8 cellular contexts compared by ENCODE assay signal in the genomic region with DNA sequence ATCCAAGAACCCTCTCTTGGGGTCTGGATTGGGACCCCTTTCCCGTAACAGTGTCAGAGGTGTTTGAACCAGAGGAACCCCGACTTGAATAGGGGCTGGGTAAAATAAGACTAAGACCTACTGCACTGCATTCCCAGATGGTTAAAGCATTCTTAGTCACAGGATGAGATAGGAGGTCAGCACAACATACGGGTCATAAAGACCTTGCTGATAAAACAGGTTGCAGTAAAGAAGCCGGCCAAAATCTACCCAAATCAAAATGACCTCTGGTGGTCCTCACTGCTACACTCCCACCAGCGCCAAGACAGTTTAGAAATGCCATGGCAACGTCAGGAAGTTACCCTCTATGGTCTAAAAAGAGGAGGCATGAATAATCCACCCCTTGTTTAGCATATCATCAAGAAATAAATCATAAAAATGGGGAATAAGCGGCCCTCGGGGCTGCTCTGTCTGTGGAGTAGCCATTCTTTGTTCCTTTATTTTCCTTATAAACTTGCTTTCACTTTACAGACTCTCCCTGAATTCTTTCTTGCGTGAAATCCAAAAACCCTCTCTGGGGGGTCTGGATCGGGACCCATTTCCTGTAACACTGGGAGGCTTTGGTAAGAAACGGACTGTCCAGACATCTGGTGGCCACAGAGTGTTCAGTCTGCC. TPM values are rescaled to one million over a fixed set of nuclear protein-coding genes. Genes with fewer than 3 reads are reported as not detected.
DNase-seq lines count a peak whose midpoint lies in the region; ATAC-seq and TF ChIP-seq lines count a peak whose summit lies in the region.

No MANE protein-coding gene starts in this region.

- H4K20me1 ChIP-seq in mammary epithelial cell (ENCODE audit: insufficient read depth, low read length) = no peaks in the 10 kb centered on the region

- H3K4me1 ChIP-seq in mammary epithelial cell (ENCODE audit: insufficient read depth, low read length) = peaks cover 31% of the 10 kb centered on the region
- peaks cover 8% of the 10 kb centered on the region for H3K4me1 ChIP-seq in mesenchymal stem cell (ENCODE audit: control insufficient read depth, insufficient read depth, low read depth, low read length)

- H3K9me3 ChIP-seq in mammary epithelial cell (replicated peaks; ENCODE audit: insufficient read depth, low read length) (no peaks in the 10 kb centered on the region), mesenchymal stem cell (ENCODE audit: control insufficient read depth, low read length) (no peaks in the 10 kb centered on the region)

- H3K4me3 ChIP-seq in mammary epithelial cell (replicated peaks in 1 of 3; ENCODE audit: insufficient read depth in 1 of 3, low read depth in 2 of 3, low read length in 3 of 3) = peak overlapping the region; percentile 11 to 26 (median 26)
- peak overlapping the region in 1 of 2 experiments; percentile 72 for H3K4me3 ChIP-seq in mesenchymal stem cell (ENCODE audit: insufficient read depth in 1 of 2, low read depth in 1 of 2, low read length in 2 of 2)

- H3K23ac ChIP-seq in mesenchymal stem cell (ENCODE audit: low read length in 2 of 2) = no peak overlapping the region

- H3K36me3 ChIP-seq in mammary epithelial cell (ENCODE audit: insufficient read depth, low read length) (no peaks in the 10 kb centered on the region), mesenchymal stem cell (ENCODE audit: control insufficient read depth in 1 of 2, insufficient read depth in 2 of 2, low read depth in 1 of 2, low read length in 2 of 2) (no peaks in the 10 kb centered on the region)

- H3K9ac ChIP-seq in mammary epithelial cell (ENCODE audit: insufficient read depth, low read length) (no peak overlapping the region), mesenchymal stem cell (ENCODE audit: low read length) (peak overlapping the region; percentile 82)

- 45% methylated on average over 11 of the region's 11 CpGs for WGBS in mammary epithelial cell (ENCODE audit: low coverage, missing lambda C conversion rate)
- 32% methylated on average over 11 of the region's 11 CpGs for WGBS in mesenchymal stem cell

- H2BK15ac ChIP-seq in mesenchymal stem cell (ENCODE audit: low read depth, poor library complexity, severe bottlenecking) = no peak overlapping the region

- peak overlapping the region; percentile 16 for H3K27ac ChIP-seq in mammary epithelial cell (ENCODE audit: insufficient read depth, low read depth, low read length)
- peak overlapping the region; percentile 63 for H3K27ac ChIP-seq in mesenchymal stem cell (ENCODE audit: low read length, poor library complexity, severe bottlenecking)

- H2AFZ ChIP-seq in mammary epithelial cell (ENCODE audit: low read depth, low read length) = peak overlapping the region; percentile 80
- H2AFZ ChIP-seq in mesenchymal stem cell (ENCODE audit: low read depth, low read length) = peak overlapping the region; percentile 20

- in situ Hi-C loops in mammary epithelial cell (cut with MboI; ENCODE audit: low sequenced_read_pairs in 2 of 2) = no loop called here

- DNase-seq in A172 (ENCODE audit: low spot score) = peak; percentile 71
- DNase-seq in mammary epithelial cell = no peak
- peak; percentile 41 for DNase-seq in mesenchymal stem cell
- DNase-seq in T-helper 9 cell = no peak
- no peak for DNase-seq in AG08396 (ENCODE audit: low spot score)

- H2BK120ac ChIP-seq in mesenchymal stem cell (ENCODE audit: low read depth, low read length) = peak overlapping the region; percentile 67

- TF ChIP-seq RAD21 in Ishikawa (IDR thresholded peaks at IDR 0.05; ENCODE audit: low read depth) = no peak

- H3K79me1 ChIP-seq in mesenchymal stem cell (replicated peaks; ENCODE audit: low read length, poor library complexity, severe bottlenecking) = no peaks in the 10 kb centered on the region

- BruUV-seq in mammary epithelial cell (replicated peaks; lab: Mats Ljungman, UMichigan) = TSS peak; percentile 44

- H4K8ac ChIP-seq in mesenchymal stem cell (ENCODE audit: low read length) = peak overlapping the region; percentile 45

- H3K79me2 ChIP-seq in mammary epithelial cell (ENCODE audit: insufficient read depth, low read length) = peaks cover 6% of the 10 kb centered on the region

- H2BK5ac ChIP-seq in mesenchymal stem cell (ENCODE audit: low read depth, low read length, poor library complexity, severe bottlenecking) = peak overlapping the region; percentile 94

- H3K27me3 ChIP-seq in mammary epithelial cell (ENCODE audit: insufficient read depth, low read length) (no peaks in the 10 kb centered on the region), mesenchymal stem cell (ENCODE audit: control insufficient read depth in 1 of 2, insufficient read depth in 1 of 2, low read length in 2 of 2) (no peaks in the 10 kb centered on the region)

- H3K4ac ChIP-seq in mesenchymal stem cell (ENCODE audit: low read depth in 1 of 2, low read length in 2 of 2) = no peak overlapping the region

- H4K91ac ChIP-seq in mesenchymal stem cell (ENCODE audit: low read length) = no peak overlapping the region

- peak; percentile 67 for TF ChIP-seq EP300 in Ishikawa (IDR thresholded peaks at IDR 0.05; ENCODE audit: borderline replicate concordance)

- no peak overlapping the region for H3K14ac ChIP-seq in mesenchymal stem cell (ENCODE audit: low read length in 2 of 2)

- H3K4me2 ChIP-seq in mammary epithelial cell (ENCODE audit: insufficient read depth, low read depth, low read length) (peak overlapping the region; percentile 47), mesenchymal stem cell (ENCODE audit: low read length, poor library complexity, severe bottlenecking) (peak overlapping the region; percentile 2)

- peak overlapping the region in 1 of 2 experiments; percentile 2 for H2BK12ac ChIP-seq in mesenchymal stem cell (ENCODE audit: low read length in 2 of 2)

- TF ChIP-seq CTCF in mammary epithelial cell (conservative IDR thresholded peaks at IDR 0.05 in 1 of 2, IDR thresholded peaks at IDR 0.05 in 1 of 2; ENCODE audit: extremely low read depth in 1 of 2, insufficient read depth in 1 of 2, low read depth in 1 of 2, low read length in 2 of 2) = no peak

- ATAC-seq in HG03025 (IDR thresholded peaks at IDR 0.05; ENCODE audit: low FRiP score, unreplicated experiment) = no peak
- no peak for ATAC-seq in GM21381 (IDR thresholded peaks at IDR 0.05; ENCODE audit: unreplicated experiment)

- CTCF ChIA-PET in mammary epithelial cell (lab: Charles Lee; ENCODE audit: low non-redundant PET) = no interaction called here

- no peak overlapping the region for H2AK5ac ChIP-seq in mesenchymal stem cell (ENCODE audit: low read length, severe bottlenecking)

- peak overlapping the region; percentile 21 to 60 for H3K18ac ChIP-seq in mesenchymal stem cell (ENCODE audit: low read depth in 1 of 2, low read length in 2 of 2)

- intact Hi-C loops in mammary epithelial cell (cut with micrococcal nuclease) = loop anchor here (5.0 kb wide), 1 partner anchor 73 kb away; no protein-coding TSS in a partner anchor

- dilution Hi-C loops in mammary epithelial cell (cut with HindIII; ENCODE audit: low sequenced_read_pairs) = loop anchor here (5.0 to 10.0 kb wide), 4 partner anchors 50 to 200 kb away; a partner anchor contains a TSS

TF ChIP-seq in Ishikawa, 13 proteins besides CTCF, POLR2A, EP300 and RAD21:
- TF ChIP-seq CREB1 (IDR thresholded peaks at IDR 0.05; ENCODE audit: low read depth) (no peak), YY1 (IDR thresholded peaks at IDR 0.05; ENCODE audit: low read depth) (no peak), NFIC (IDR thresholded peaks at IDR 0.05) (no peak), CEBPB (IDR thresholded peaks at IDR 0.05) (no peak), TEAD4 (IDR thresholded peaks at IDR 0.05) (no peak), FOXM1 (IDR thresholded peaks at IDR 0.05; ENCODE audit: borderline replicate concordance, low read depth) (no peak), EGR1 (IDR thresholded peaks at IDR 0.05) (no peak), TAF1 (IDR thresholded peaks at IDR 0.05; ENCODE audit: low read depth) (no peak)
- TF ChIP-seq, protein P1, sequence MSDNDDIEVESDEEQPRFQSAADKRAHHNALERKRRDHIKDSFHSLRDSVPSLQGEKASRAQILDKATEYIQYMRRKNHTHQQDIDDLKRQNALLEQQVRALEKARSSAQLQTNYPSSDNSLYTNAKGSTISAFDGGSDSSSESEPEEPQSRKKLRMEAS (IDR thresholded peaks at IDR 0.05) = no peak
- TF ChIP-seq, protein P2, sequence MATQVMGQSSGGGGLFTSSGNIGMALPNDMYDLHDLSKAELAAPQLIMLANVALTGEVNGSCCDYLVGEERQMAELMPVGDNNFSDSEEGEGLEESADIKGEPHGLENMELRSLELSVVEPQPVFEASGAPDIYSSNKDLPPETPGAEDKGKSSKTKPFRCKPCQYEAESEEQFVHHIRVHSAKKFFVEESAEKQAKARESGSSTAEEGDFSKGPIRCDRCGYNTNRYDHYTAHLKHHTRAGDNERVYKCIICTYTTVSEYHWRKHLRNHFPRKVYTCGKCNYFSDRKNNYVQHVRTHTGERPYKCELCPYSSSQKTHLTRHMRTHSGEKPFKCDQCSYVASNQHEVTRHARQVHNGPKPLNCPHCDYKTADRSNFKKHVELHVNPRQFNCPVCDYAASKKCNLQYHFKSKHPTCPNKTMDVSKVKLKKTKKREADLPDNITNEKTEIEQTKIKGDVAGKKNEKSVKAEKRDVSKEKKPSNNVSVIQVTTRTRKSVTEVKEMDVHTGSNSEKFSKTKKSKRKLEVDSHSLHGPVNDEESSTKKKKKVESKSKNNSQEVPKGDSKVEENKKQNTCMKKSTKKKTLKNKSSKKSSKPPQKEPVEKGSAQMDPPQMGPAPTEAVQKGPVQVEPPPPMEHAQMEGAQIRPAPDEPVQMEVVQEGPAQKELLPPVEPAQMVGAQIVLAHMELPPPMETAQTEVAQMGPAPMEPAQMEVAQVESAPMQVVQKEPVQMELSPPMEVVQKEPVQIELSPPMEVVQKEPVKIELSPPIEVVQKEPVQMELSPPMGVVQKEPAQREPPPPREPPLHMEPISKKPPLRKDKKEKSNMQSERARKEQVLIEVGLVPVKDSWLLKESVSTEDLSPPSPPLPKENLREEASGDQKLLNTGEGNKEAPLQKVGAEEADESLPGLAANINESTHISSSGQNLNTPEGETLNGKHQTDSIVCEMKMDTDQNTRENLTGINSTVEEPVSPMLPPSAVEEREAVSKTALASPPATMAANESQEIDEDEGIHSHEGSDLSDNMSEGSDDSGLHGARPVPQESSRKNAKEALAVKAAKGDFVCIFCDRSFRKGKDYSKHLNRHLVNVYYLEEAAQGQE (IDR thresholded peaks at IDR 0.05; ENCODE audit: low read depth) = no peak

RNA-seq across cellular contexts. Expression of a gene that starts 4.4 kb away (rescaled TPM):
- total RNA-seq in A172 (2014; rRNA removed; shearing (Covaris generic)) = 23.9 and 24.7 TPM in 2 replicates
- 10 to 100 TPM; 35.5 to 67.2 TPM for total RNA-seq in mammary epithelial cell
- 23.7 TPM for polyA plus RNA-seq in mammary epithelial cell
- polyA minus RNA-seq in mammary epithelial cell = 60.7 TPM
- 30.8 TPM for polyA plus RNA-seq in mesenchymal stem cell (2013, experiment 1 of 2)
- polyA plus RNA-seq in mesenchymal stem cell (2013, experiment 2 of 2) = 28.0 TPM

Comparison
In these comparisons a context has a peak if more than half of its experiments do, and no peak if none do; other contexts are left out.
1. DNase-seq: peak in A172 (single experiment) and mesenchymal stem cell (single experiment); none in mammary epithelial cell (single experiment), T-helper 9 cell (single experiment) and AG08396 (single experiment).